In genomic region chr14:52706724-52707706, GRCh38 we compare ENCODE assay signal across 8 cellular contexts. TPM values are rescaled to one million over a fixed set of nuclear protein-coding genes. Genes with fewer than 3 reads are reported as not detected.
A peak's percentile ranks its signal among the peaks of the same experiment; 100 is the strongest.
DNase-seq lines count a peak whose midpoint lies in the region; ATAC-seq and TF ChIP-seq lines count a peak whose summit lies in the region.

TSS of gene PSMC6 (plus strand) at chr14:52707200. CDS start at chr14:52707220, 20 bp downstream.

- H3K9ac ChIP-seq in PC-3 (ENCODE audit: low read length) (peak within 1 kb of the TSS; percentile 99), mucosa of stomach (ENCODE audit: low read length) (peak within 1 kb of the TSS; percentile 86)

- CTCF ChIA-PET in PC-3 (lab: Charles Lee), result no interaction called here

- peak within 1 kb of the TSS; percentile 85 for H3K4me2 ChIP-seq in PC-3 (ENCODE audit: low read length)

- peaks cover 27% of the 10 kb centered on the region for H4K20me1 ChIP-seq in PC-3 (ENCODE audit: low read length)

- H3F3A ChIP-seq in PC-3 (ENCODE audit: low read length, unreplicated experiment), result peaks cover 3% of the 10 kb centered on the region

- H3K36me3 ChIP-seq in PC-3 (ENCODE audit: low read depth, low read length) (peaks cover 35% of the 10 kb centered on the region), mucosa of stomach (ENCODE audit: control insufficient read depth, insufficient read depth, low read length) (no peaks in the 10 kb centered on the region)

- H3K4me1 ChIP-seq in PC-3 (ENCODE audit: insufficient read depth, low read length) (peaks cover 47% of the 10 kb centered on the region), mucosa of stomach (ENCODE audit: control insufficient read depth, insufficient read depth, low read length) (peaks cover 13% of the 10 kb centered on the region)

- no peaks in the 10 kb centered on the region for H3K9me2 ChIP-seq in PC-3 (replicated peaks; ENCODE audit: low read length)

- BruUV-seq in PC-3 (replicated peaks; lab: Mats Ljungman, UMichigan), result TSS peak; percentile 99

- POLR2A ChIA-PET in PC-3 (lab: Charles Lee; ENCODE audit: unreplicated experiment), result interaction anchor here (0.7 to 1.1 kb wide), 3 partner anchors 12 to 61 kb away, joined by 3 to 7 read pairs (median 5); partner anchors contain the start of genes ERO1A and STYX

- no peaks in the 10 kb centered on the region for H3K27me3 ChIP-seq in PC-3 (ENCODE audit: low read length)
- no peaks in the 10 kb centered on the region for H3K27me3 ChIP-seq in mucosa of stomach (ENCODE audit: control insufficient read depth, insufficient read depth, low read length)

- peaks cover 51% of the 10 kb centered on the region for H3K79me2 ChIP-seq in PC-3 (ENCODE audit: low read length)

- ATAC-seq in GM21717 (IDR thresholded peaks at IDR 0.05; ENCODE audit: unreplicated experiment) (peak; percentile 95), PC-3 (peak; percentile 95)

- intact Hi-C loops in PC-3 (cut with micrococcal nuclease), result loop anchor here (1.0 to 2.0 kb wide), 3 partner anchors 11 to 22 kb away; no protein-coding TSS in a partner anchor

- DNase-seq in DMS53 (lab: John Stamatoyannopoulos, UW), result peak; percentile 95
- peak; percentile 86 for DNase-seq in Jurkat, Clone E6-1 (ENCODE audit: low read depth, low spot score)
- peak; percentile 91 for DNase-seq in PC-3
- DNase-seq in activated T-cell treated with anti-CD3 and anti-CD28 coated beads for 48 hours (ENCODE audit: low read depth), result peak; percentile 93
- no peak for DNase-seq in epithelial cell of proximal tubule (ENCODE audit: low read depth)
- peak; percentile 87 to 88 for DNase-seq in stimulated activated CD8-positive, alpha-beta memory T cell treated with anti-CD3 and anti-CD28 coated beads, Interleukin-7, amount 100 ng/mL, for 1 hour (ENCODE audit: low read depth in 2 of 2)

- H3K4me3 ChIP-seq in Jurkat, Clone E6-1 (ENCODE audit: low read length), result peak within 1 kb of the TSS; percentile 91
- peak within 1 kb of the TSS; percentile 97 for H3K4me3 ChIP-seq in PC-3 (ENCODE audit: low read length)
- peak within 1 kb of the TSS; percentile 82 for H3K4me3 ChIP-seq in epithelial cell of proximal tubule (ENCODE audit: low read depth, low read length)
- peak within 1 kb of the TSS; percentile 52 for H3K4me3 ChIP-seq in mucosa of stomach (ENCODE audit: low read length)

- H3K27ac ChIP-seq in PC-3 (ENCODE audit: low read length), result peak within 1 kb of the TSS; percentile 76

- peak within 1 kb of the TSS; percentile 81 for H2AFZ ChIP-seq in PC-3 (ENCODE audit: low read length)

- TF ChIP-seq CTCF in PC-3 (conservative IDR thresholded peaks at IDR 0.05; ENCODE audit: low read depth, low read length) (no peak), epithelial cell of proximal tubule (conservative IDR thresholded peaks at IDR 0.05; ENCODE audit: low read depth, low read length) (no peak)

- H3K9me3 ChIP-seq in PC-3 (ENCODE audit: low read length) (no peaks in the 10 kb centered on the region), mucosa of stomach (ENCODE audit: control insufficient read depth, low read length) (no peaks in the 10 kb centered on the region)

RNA-seq across cellular contexts. Expression of gene PSMC6, which starts in this region (rescaled TPM):
- polyA plus RNA-seq in Jurkat, Clone E6-1 (2012; ENCODE audit: insufficient read depth, insufficient read length), result 86.8 TPM
- total RNA-seq in PC-3 (2014; rRNA removed) (193 and 232 TPM in 2 replicates), epithelial cell of proximal tubule (102 and 129 TPM in 2 replicates)
